Comparison of ENCODE assay signal across 1 cellular context in the genomic region with DNA sequence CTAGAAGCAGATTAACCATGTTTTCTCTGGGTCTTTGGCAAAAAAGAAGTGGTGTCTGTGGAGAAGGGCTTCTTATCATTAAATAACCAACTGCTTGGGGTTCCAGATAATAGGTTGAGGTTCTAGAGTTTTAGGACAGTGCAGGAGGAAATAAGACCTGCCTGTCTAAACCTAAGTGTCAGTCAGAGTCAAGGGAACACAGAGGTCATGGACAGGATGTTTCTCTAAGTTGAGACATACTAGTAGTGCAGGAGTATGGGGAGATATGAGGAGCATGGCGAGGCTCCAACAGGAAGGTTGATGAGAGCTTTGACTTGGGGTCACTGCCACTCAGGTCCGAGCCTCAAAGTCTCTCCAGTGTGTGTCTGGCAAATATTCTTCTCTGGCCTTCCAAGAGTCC.
TF ChIP-seq lines count a peak whose summit lies in the region.

No MANE protein-coding gene starts in this region.

TF ChIP-seq in H1, 55 proteins besides CTCF, POLR2A, EP300 and RAD21:
- no peak for TF ChIP-seq RXRA (IDR thresholded peaks at IDR 0.05; ENCODE audit: insufficient read depth, low read depth, low read length)
- no peak for TF ChIP-seq PHF8 (conservative IDR thresholded peaks at IDR 0.05; ENCODE audit: low read depth, low read length)
- TF ChIP-seq HDAC2 (IDR thresholded peaks at IDR 0.05; ENCODE audit: borderline replicate concordance in 1 of 2, low read depth in 2 of 2, low read length in 2 of 2): no peak
- no peak for TF ChIP-seq SIRT6 (IDR thresholded peaks at IDR 0.05; ENCODE audit: low read length)
- TF ChIP-seq RNF2 (IDR thresholded peaks at IDR 0.05; ENCODE audit: borderline replicate concordance, low read depth, low read length, missing control alignments, poor library complexity, severe bottlenecking): no peak
- no peak for TF ChIP-seq BRCA1 (IDR thresholded peaks at IDR 0.05; ENCODE audit: low read depth, low read length)
- TF ChIP-seq EGR1 (IDR thresholded peaks at IDR 0.05; ENCODE audit: borderline replicate concordance, low read depth, low read length): no peak
- no peak for TF ChIP-seq KDM4A (IDR thresholded peaks at IDR 0.05; ENCODE audit: low read depth, low read length, severe bottlenecking)
- no peak for TF ChIP-seq SRF (IDR thresholded peaks at IDR 0.05; ENCODE audit: low read depth, low read length)
- no peak for TF ChIP-seq FOSL1 (IDR thresholded peaks at IDR 0.05; ENCODE audit: insufficient read depth, low read depth, low read length)
- TF ChIP-seq RFX5 (IDR thresholded peaks at IDR 0.05; ENCODE audit: borderline replicate concordance, low read depth, low read length): no peak
- no peak for TF ChIP-seq SIN3A (conservative IDR thresholded peaks at IDR 0.05 in 1 of 2, IDR thresholded peaks at IDR 0.05 in 1 of 2; ENCODE audit: low read depth in 1 of 2, low read length in 2 of 2)
- TF ChIP-seq SP2 (IDR thresholded peaks at IDR 0.05; ENCODE audit: low read length): no peak
- no peak for TF ChIP-seq MAFK (IDR thresholded peaks at IDR 0.05; ENCODE audit: low read depth, low read length)
- TF ChIP-seq SUZ12 (IDR thresholded peaks at IDR 0.05; ENCODE audit: low read length): no peak
- TF ChIP-seq KDM5A (IDR thresholded peaks at IDR 0.05; ENCODE audit: low read length): no peak
- no peak for TF ChIP-seq CREB1 (IDR thresholded peaks at IDR 0.05)
- TF ChIP-seq TCF12 (IDR thresholded peaks at IDR 0.05; ENCODE audit: low read depth, low read length): no peak
